27 cellular contexts compared by ENCODE assay signal in genomic region chr14:75525969-75526368, GRCh38. TPM values are rescaled to one million over a fixed set of nuclear protein-coding genes. Genes with fewer than 3 reads are reported as not detected.
DNase-seq lines count a peak whose midpoint lies in the region; ATAC-seq and TF ChIP-seq lines count a peak whose summit lies in the region.
"Had no signal": no experiment of that assay in that cellular context is flagged by ENCODE, and none has a peak within 500 bp of the region (broad histone marks: within the 10 kb centered on the region; RNA-seq: fewer than 3 reads in every experiment).

No MANE protein-coding gene starts in this region.

- ATAC-seq in stimulated activated naive B cell treated with anti-CD40 and anti-IgM and Interleukin-4, amounts not matched to agents 10 μg/mL and 1 μg/mL and 100 μg/mL, for 72 hours (replicated peaks) = no peak
- ATAC-seq: heart left ventricle, left colon had no signal

- no peak for DNase-seq in activated naive CD4-positive, alpha-beta T cell treated with Interleukin-2 at 50 U/mL for 16 hours
- DNase-seq in activated naive CD8-positive, alpha-beta T cell treated with anti-CD3 and anti-CD28 coated beads for 36 hours = no peak
- no peak for DNase-seq in stimulated activated naive B cell treated with anti-CD40 and anti-IgM and Interleukin-4, amounts not matched to agents 10 μg/mL and 1 μg/mL and 100 μg/mL, for 72 hours
- DNase-seq in NCI-H226 (no peak), NCI-H1436 treated with DMSO at 0.1 percent for 48 hours (lab: John Stamatoyannopoulos, UW) (no peak), GM20000 (ENCODE audit: low spot score) (no peak)
- DNase-seq: activated CD8-positive, alpha-beta memory T cell treated with anti-CD3 and anti-CD28 coated beads for 24 hours; activated effector memory CD4-positive, alpha-beta T cell treated with anti-CD3 and anti-CD28 coated beads, Interleukin-2, amount 50 U/mL, for 16 hours; aorta; COR-L47; dermis blood vessel endothelial cell; DMS79 treated with DMSO at 0.1 percent for 48 hours; H7; heart left ventricle; left colon; NCI-H1105; NCI-H2081; SIG-M5; small intestine; stimulated activated CD4-positive, alpha-beta T cell treated with anti-CD3 and anti-CD28 coated beads, Interleukin-2, amount 100 ng/mL, for 24 hours; transverse colon had no signal

- H3K9me3 Mint-ChIP-seq in activated naive CD4-positive, alpha-beta T cell treated with anti-CD3 and anti-CD28 coated beads, Interleukin-2, amount 50 U/mL, for 24 hours = peaks cover 8% of the 10 kb centered on the region
- no peaks in the 10 kb centered on the region for H3K9me3 Mint-ChIP-seq in IgD-negative memory B cell
- H3K9me3 Mint-ChIP-seq in activated naive CD8-positive, alpha-beta T cell treated with anti-CD3 and anti-CD28 coated beads for 36 hours = no peaks in the 10 kb centered on the region
- H3K9me3 Mint-ChIP-seq in stimulated activated naive B cell treated with anti-CD40 and anti-IgM and Interleukin-4, amounts not matched to agents 10 μg/mL and 1 μg/mL and 100 μg/mL, for 72 hours = no peaks in the 10 kb centered on the region
- H3K9me3 Mint-ChIP-seq: memory B cell had no signal

- H3K27ac Mint-ChIP-seq in activated naive CD4-positive, alpha-beta T cell treated with anti-CD3 and anti-CD28 coated beads, Interleukin-2, amount 50 U/mL, for 24 hours = peak overlapping the region; percentile 69
- H3K27ac Mint-ChIP-seq in IgD-negative memory B cell = peak overlapping the region in 2 of 3 donors; percentile 53 to 80
- H3K27ac Mint-ChIP-seq in activated naive CD8-positive, alpha-beta T cell treated with anti-CD3 and anti-CD28 coated beads for 36 hours = peak overlapping the region; percentile 32
- peak overlapping the region; percentile 73 for H3K27ac Mint-ChIP-seq in stimulated activated naive B cell treated with anti-CD40 and anti-IgM and Interleukin-4, amounts not matched to agents 10 μg/mL and 1 μg/mL and 100 μg/mL, for 72 hours
- H3K27ac Mint-ChIP-seq: memory B cell had no signal

- H3K4me3 Mint-ChIP-seq in activated naive CD4-positive, alpha-beta T cell treated with anti-CD3 and anti-CD28 coated beads, Interleukin-2, amount 50 U/mL, for 24 hours = peak overlapping the region; percentile 100
- peak overlapping the region in 3 of 4 donors; percentile 10 to 91 (median 86) for H3K4me3 Mint-ChIP-seq in IgD-negative memory B cell
- H3K4me3 Mint-ChIP-seq in activated naive CD8-positive, alpha-beta T cell treated with anti-CD3 and anti-CD28 coated beads for 36 hours = peak overlapping the region; percentile 20
- peak overlapping the region; percentile 81 to 99 for H3K4me3 Mint-ChIP-seq in stimulated activated naive B cell treated with anti-CD40 and anti-IgM and Interleukin-4, amounts not matched to agents 10 μg/mL and 1 μg/mL and 100 μg/mL, for 72 hours

- H3K36me3 Mint-ChIP-seq in activated naive CD4-positive, alpha-beta T cell treated with anti-CD3 and anti-CD28 coated beads, Interleukin-2, amount 50 U/mL, for 24 hours = peaks cover 45% of the 10 kb centered on the region
- peaks cover 5% of the 10 kb centered on the region for H3K36me3 Mint-ChIP-seq in IgD-negative memory B cell
- H3K36me3 Mint-ChIP-seq in activated naive CD8-positive, alpha-beta T cell treated with anti-CD3 and anti-CD28 coated beads for 36 hours = peaks cover 66% of the 10 kb centered on the region
- H3K36me3 Mint-ChIP-seq in stimulated activated naive B cell treated with anti-CD40 and anti-IgM and Interleukin-4, amounts not matched to agents 10 μg/mL and 1 μg/mL and 100 μg/mL, for 72 hours = peaks cover 63 to 80% of the 10 kb centered on the region in 2 donors

- no peak for TF ChIP-seq CTCF in GM20000 (IDR thresholded peaks at IDR 0.05; ENCODE audit: extremely low read depth, missing control alignments)

- H3K27me3 Mint-ChIP-seq in activated naive CD4-positive, alpha-beta T cell treated with anti-CD3 and anti-CD28 coated beads, Interleukin-2, amount 50 U/mL, for 24 hours = no peaks in the 10 kb centered on the region
- no peaks in the 10 kb centered on the region for H3K27me3 Mint-ChIP-seq in IgD-negative memory B cell
- H3K27me3 Mint-ChIP-seq in activated naive CD8-positive, alpha-beta T cell treated with anti-CD3 and anti-CD28 coated beads for 36 hours = no peaks in the 10 kb centered on the region
- H3K27me3 Mint-ChIP-seq in stimulated activated naive B cell treated with anti-CD40 and anti-IgM and Interleukin-4, amounts not matched to agents 10 μg/mL and 1 μg/mL and 100 μg/mL, for 72 hours = no peaks in the 10 kb centered on the region
- H3K27me3 Mint-ChIP-seq: memory B cell had no signal

- peaks cover 83% of the 10 kb centered on the region for H3K4me1 Mint-ChIP-seq in activated naive CD4-positive, alpha-beta T cell treated with anti-CD3 and anti-CD28 coated beads, Interleukin-2, amount 50 U/mL, for 24 hours
- peaks cover 48 to 58% (median 52%) of the 10 kb centered on the region in 3 donors for H3K4me1 Mint-ChIP-seq in IgD-negative memory B cell
- H3K4me1 Mint-ChIP-seq in activated naive CD8-positive, alpha-beta T cell treated with anti-CD3 and anti-CD28 coated beads for 36 hours = peaks cover 56% of the 10 kb centered on the region
- H3K4me1 Mint-ChIP-seq in stimulated activated naive B cell treated with anti-CD40 and anti-IgM and Interleukin-4, amounts not matched to agents 10 μg/mL and 1 μg/mL and 100 μg/mL, for 72 hours = peaks cover 43 to 73% of the 10 kb centered on the region in 2 donors

RNA-seq across cellular contexts. Expression of gene BATF, which starts 3.7 kb away (rescaled TPM):
- polyA plus RNA-seq in IgD-negative memory B cell = 21.9 TPM
- total RNA-seq in activated naive CD8-positive, alpha-beta T cell treated with anti-CD3 and anti-CD28 coated beads for 36 hours = 10 to 100 TPM; 46.2 to 47.9 TPM
- total RNA-seq: endothelial cell of umbilical vein, H7, myocyte, renal cortical epithelial cell had no signal
- polyA plus RNA-seq: endothelial cell of umbilical vein had no signal

RNA-seq across cellular contexts. Expression of gene FLVCR2, which starts 52.5 kb away (rescaled TPM):
- 0.29 TPM for polyA plus RNA-seq in IgD-negative memory B cell
- total RNA-seq in activated naive CD8-positive, alpha-beta T cell treated with anti-CD3 and anti-CD28 coated beads for 36 hours = under 1 TPM; 0.64 to 0.78 TPM

Comparison
In these comparisons a context has a peak if more than half of its experiments do, and no peak if none do; other contexts are left out.
1. H3K4me3 Mint-ChIP-seq: peak in every context shown above with its lines; median percentile 100 in activated naive CD4-positive, alpha-beta T cell treated with anti-CD3 and anti-CD28 coated beads, Interleukin-2, amount 50 U/mL, for 24 hours; 90 in stimulated activated naive B cell treated with anti-CD40 and anti-IgM and Interleukin-4, amounts not matched to agents 10 μg/mL and 1 μg/mL and 100 μg/mL, for 72 hours; 86 in IgD-negative memory B cell; 20 in activated naive CD8-positive, alpha-beta T cell treated with anti-CD3 and anti-CD28 coated beads for 36 hours.